14 cellular contexts compared by ENCODE assay signal in the genomic region with DNA sequence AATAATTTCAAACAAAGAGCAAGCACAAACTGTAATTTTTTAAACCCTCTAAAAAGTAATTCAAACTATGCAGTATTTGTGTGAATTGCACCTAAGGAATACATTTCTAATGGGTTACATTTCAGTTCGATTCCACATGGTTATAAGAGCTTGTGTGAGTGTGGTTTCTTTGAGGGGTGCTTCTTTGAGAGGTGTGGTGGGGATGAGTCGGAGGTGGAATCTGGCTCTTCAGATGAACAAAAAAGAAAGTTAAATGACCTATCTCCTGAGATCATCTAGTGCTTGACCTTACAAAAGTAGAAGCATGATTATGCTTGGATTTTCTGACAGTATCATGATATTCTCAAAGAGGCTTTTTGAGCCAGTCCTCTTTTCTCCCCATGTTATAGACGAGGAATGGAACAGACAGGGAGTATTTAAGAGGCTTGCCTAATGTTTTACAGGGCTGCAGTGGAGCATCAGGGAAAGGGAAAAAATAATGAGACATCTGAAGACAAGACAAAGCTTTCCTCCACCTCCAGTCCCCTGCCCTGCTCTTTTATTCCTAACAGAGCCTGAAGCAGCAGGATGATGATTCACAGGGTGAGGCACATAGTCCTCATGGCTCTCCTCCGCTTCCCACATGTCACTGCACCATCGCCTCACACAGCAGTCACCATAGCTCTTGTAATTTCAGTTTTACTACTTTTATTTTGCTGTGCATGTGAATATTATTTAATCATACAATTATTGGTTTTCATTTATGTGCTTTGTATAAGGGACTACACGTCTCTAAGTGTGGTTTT.
DNase-seq lines count a peak whose midpoint lies in the region; ATAC-seq, FAIRE-seq and TF ChIP-seq lines count a peak whose summit lies in the region.
"Had no signal": no experiment of that assay in that cellular context is flagged by ENCODE, and none has a peak within 500 bp of the region (broad histone marks: within the 10 kb centered on the region; RNA-seq: fewer than 3 reads in every experiment).

No MANE protein-coding gene starts in this region.

- WGBS in A549 (ENCODE audit: missing lambda C conversion rate): 83% methylated on average over 6 of the region's 6 CpGs

- H2AFZ ChIP-seq in HCT116 (ENCODE audit: low read depth, low read length, poor library complexity, severe bottlenecking): no peak overlapping the region

- TF ChIP-seq RAD21 in A549 (conservative IDR thresholded peaks at IDR 0.05 in 1 of 2, IDR thresholded peaks at IDR 0.05 in 1 of 2) (no peak), HCT116 (IDR thresholded peaks at IDR 0.05; ENCODE audit: low read depth) (no peak)

- no peaks in the 10 kb centered on the region for H3K9me2 ChIP-seq in HCT116 (ENCODE audit: insufficient read depth)

- H3K4me3 ChIP-seq in A549: no peak overlapping the region
- H3K4me3 ChIP-seq in HCT116 (replicated peaks in 1 of 2; ENCODE audit: low read depth in 1 of 2, low read length in 2 of 2): no peak overlapping the region
- no peak overlapping the region for H3K4me3 ChIP-seq in brain microvascular endothelial cell (ENCODE audit: low read depth, low read length)
- H3K4me3 ChIP-seq: BLaER1 treated with 17β-estradiol and CSF1 and Interleukin-3, amounts not matched to agents 10 nM and 100 nM; esophagus muscularis mucosa had no signal

- POLR2A ChIA-PET in A549 (lab: Yijun Ruan, JAX) (no interaction called here), HCT116 (lab: Charles Lee) (no interaction called here)

- no peak for FAIRE-seq in A549 (lab: Jason Lieb, UNC)
- FAIRE-seq: kidney had no signal

- H3K9me3 ChIP-seq in A549: peaks cover 5% of the 10 kb centered on the region; the same call in 1 of the 3 replicates
- peaks cover 0 to 2% of the 10 kb centered on the region in 2 experiments; a peak in 1 of 4 replicates for H3K9me3 ChIP-seq in HCT116 (ENCODE audit: control insufficient read depth in 1 of 2, insufficient read depth in 1 of 2, low read depth in 1 of 2, low read length in 2 of 2)

- H3K27ac Mint-ChIP-seq in osteocyte (ENCODE audit: unreplicated experiment): no peak overlapping the region

- CTCF ChIA-PET in A549 (lab: Yijun Ruan, JAX): interaction anchor here (1.7 kb wide), 1 partner anchor 11 kb away, joined by 4 read pairs; no protein-coding TSS in a partner anchor
- CTCF ChIA-PET in HCT116 (lab: Charles Lee): no interaction called here

- H3K9ac ChIP-seq in HCT116 (ENCODE audit: low read length): no peak overlapping the region
- H3K9ac ChIP-seq: BLaER1 treated with 17β-estradiol and CSF1 and Interleukin-3, amounts not matched to agents 10 nM and 100 nM had no signal

- intact Hi-C loops in HCT116 (cut with micrococcal nuclease): no loop called here

- H3K4me1 Mint-ChIP-seq in osteocyte (ENCODE audit: unreplicated experiment): peaks cover 10% of the 10 kb centered on the region
- H3K4me1 Mint-ChIP-seq: neural crest cell had no signal

- RAD21 ChIA-PET in HCT116 (lab: Charles Lee; ENCODE audit: low non-redundant PET in 1 of 2, low total read pairs in 2 of 2, uncharacterized antibody in 2 of 2, unreplicated experiment in 2 of 2): no interaction called here

- DNase-seq in A549 (ENCODE audit: low read depth in 1 of 2, low spot score in 1 of 2): peak in 1 of 2 experiments; percentile 8
- no peak for DNase-seq in HCT116 (ENCODE audit: low read depth, low spot score)
- peak; percentile 52 for DNase-seq in brain microvascular endothelial cell
- peak; percentile 11 for DNase-seq in kidney glomerular epithelial cell (lab: John Stamatoyannopoulos, UW)
- DNase-seq in C1 segment of cervical spinal cord (lab: John Stamatoyannopoulos, UW): no peak
- DNase-seq in osteocyte (ENCODE audit: extremely low spot score, unreplicated experiment): no peak
- DNase-seq: kidney; NCI-H1048; stimulated activated naive CD4-positive, alpha-beta T cell had no signal

- ATAC-seq in A549 (peak; percentile 52 to 66; a peak in 3 of 6 replicates), HCT116 (peak; percentile 57; the same call in 1 of the 2 replicates), GM19351 (IDR thresholded peaks at IDR 0.05; ENCODE audit: unreplicated experiment) (no peak), HG03135 (IDR thresholded peaks at IDR 0.05; ENCODE audit: unreplicated experiment) (no peak)

- no peak overlapping the region for H3K27ac ChIP-seq in A549
- H3K27ac ChIP-seq in HCT116 (ENCODE audit: low read depth, low read length): no peak overlapping the region
- no peak overlapping the region for H3K27ac ChIP-seq in brain microvascular endothelial cell
- H3K27ac ChIP-seq: BLaER1 treated with 17β-estradiol and CSF1 and Interleukin-3, amounts not matched to agents 10 nM and 100 nM; esophagus muscularis mucosa had no signal

- TF ChIP-seq EP300 in A549 (IDR thresholded peaks at IDR 0.05): no peak

- H3K79me2 ChIP-seq in HCT116 (ENCODE audit: insufficient read depth, low read length): no peaks in the 10 kb centered on the region

- TF ChIP-seq POLR2A in A549 (IDR thresholded peaks at IDR 0.05; ENCODE audit: low read length) (no peak), HCT116 (IDR thresholded peaks at IDR 0.05; ENCODE audit: borderline replicate concordance, extremely low read depth, insufficient read depth, insufficient read length) (no peak)

- H3K4me3 Mint-ChIP-seq in osteocyte (ENCODE audit: unreplicated experiment): no peak overlapping the region
- H3K4me3 Mint-ChIP-seq: neural crest cell had no signal

- H3K9me3 Mint-ChIP-seq in osteocyte (ENCODE audit: unreplicated experiment): peaks cover 6% of the 10 kb centered on the region

- in situ Hi-C loops in brain microvascular endothelial cell (cut with HindIII; ENCODE audit: low pct_ligation_motif_present, low sequenced_read_pairs): no loop called here

- H3K27me3 ChIP-seq in HCT116 (ENCODE audit: insufficient read depth, low read length): no peaks in the 10 kb centered on the region
- no peaks in the 10 kb centered on the region for H3K27me3 ChIP-seq in brain microvascular endothelial cell (replicated peaks)
- H3K27me3 ChIP-seq: BLaER1 treated with 17β-estradiol and CSF1 and Interleukin-3, amounts not matched to agents 10 nM and 100 nM; esophagus muscularis mucosa had no signal

- no TSS peak for BruUV-seq in HCT116 (replicated peaks; lab: Mats Ljungman, UMichigan)

- H3K4me1 ChIP-seq in A549 (0 out of 3 replicates have a peak, but pooled peaks cover 9% of the 10 kb centered on the region), HCT116 (ENCODE audit: control insufficient read depth in 1 of 2, insufficient read depth in 2 of 2, low read length in 2 of 2) (peaks cover 0 to 9% of the 10 kb centered on the region in 2 experiments; a peak in 1 of 4 replicates)
- H3K4me1 ChIP-seq: esophagus muscularis mucosa had no signal

- H3K4me2 ChIP-seq in A549 (no peak overlapping the region), HCT116 (ENCODE audit: low read length) (no peak overlapping the region)
- H3K4me2 ChIP-seq: BLaER1 treated with 17β-estradiol and CSF1 and Interleukin-3, amounts not matched to agents 10 nM and 100 nM had no signal

- peaks cover 38% of the 10 kb centered on the region for H3K36me3 Mint-ChIP-seq in osteocyte (ENCODE audit: unreplicated experiment)

- TF ChIP-seq CTCF in A549 (IDR thresholded peaks at IDR 0.05) (no peak), HCT116 (IDR thresholded peaks at IDR 0.05 in 2 of 3, conservative IDR thresholded peaks at IDR 0.05 in 1 of 3; ENCODE audit: borderline replicate concordance in 1 of 3, insufficient read depth in 1 of 3, low read depth in 2 of 3, low read length in 2 of 3) (no peak), brain microvascular endothelial cell (IDR thresholded peaks at IDR 0.05; ENCODE audit: low read depth, low read length, missing control alignments) (no peak), osteocyte (IDR thresholded peaks at IDR 0.05) (no peak)

- no peaks in the 10 kb centered on the region for H4K20me1 ChIP-seq in HCT116 (ENCODE audit: insufficient read depth)

- H3K27me3 Mint-ChIP-seq in osteocyte (ENCODE audit: unreplicated experiment): no peaks in the 10 kb centered on the region

- H3K36me3 ChIP-seq in HCT116 (ENCODE audit: control insufficient read depth in 1 of 2, insufficient read depth in 2 of 2, low read length in 2 of 2): no peaks in the 10 kb centered on the region
- H3K36me3 ChIP-seq in brain microvascular endothelial cell (replicated peaks): no peaks in the 10 kb centered on the region

TF ChIP-seq in A549, 52 proteins besides CTCF, POLR2A, EP300 and RAD21 (continues in another document):
- TF ChIP-seq, protein P1, sequence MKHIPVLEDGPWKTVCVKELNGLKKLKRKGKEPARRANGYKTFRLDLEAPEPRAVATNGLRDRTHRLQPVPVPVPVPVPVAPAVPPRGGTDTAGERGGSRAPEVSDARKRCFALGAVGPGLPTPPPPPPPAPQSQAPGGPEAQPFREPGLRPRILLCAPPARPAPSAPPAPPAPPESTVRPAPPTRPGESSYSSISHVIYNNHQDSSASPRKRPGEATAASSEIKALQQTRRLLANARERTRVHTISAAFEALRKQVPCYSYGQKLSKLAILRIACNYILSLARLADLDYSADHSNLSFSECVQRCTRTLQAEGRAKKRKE (CRISPR knock-in tag; IDR thresholded peaks at IDR 0.05; ENCODE audit: low read depth): no peak
- TF ChIP-seq ZNF302 (CRISPR knock-in tag; IDR thresholded peaks at IDR 0.05): no peak
- no peak for TF ChIP-seq ZFP36 (IDR thresholded peaks at IDR 0.05; ENCODE audit: borderline replicate concordance, partially characterized antibody)
- no peak for TF ChIP-seq NR3C1 (IDR thresholded peaks at IDR 0.05)

TF ChIP-seq in HCT116, 20 proteins besides CTCF, POLR2A, EP300 and RAD21:
- TF ChIP-seq ZFX (IDR thresholded peaks at IDR 0.05): no peak
- TF ChIP-seq, protein P2, sequence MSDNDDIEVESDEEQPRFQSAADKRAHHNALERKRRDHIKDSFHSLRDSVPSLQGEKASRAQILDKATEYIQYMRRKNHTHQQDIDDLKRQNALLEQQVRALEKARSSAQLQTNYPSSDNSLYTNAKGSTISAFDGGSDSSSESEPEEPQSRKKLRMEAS (IDR thresholded peaks at IDR 0.05): peak; percentile 19; the same call in 1 of the 2 replicates

Comparison
In these comparisons a context has a peak if more than half of its experiments do, and no peak if none do; other contexts are left out.
1. ATAC-seq: peak in A549 (2 of 2) and HCT116 (single experiment); none in GM19351 (single experiment) and HG03135 (single experiment).
2. DNase-seq: peak in brain microvascular endothelial cell (single experiment) and kidney glomerular epithelial cell (single experiment); none in HCT116 (single experiment), C1 segment of cervical spinal cord (0 of 14) and osteocyte (single experiment).